In genomic region chr10:97411411-97411810, GRCh38 we compare ENCODE assay signal across 17 cellular contexts. TPM values are rescaled to one million over a fixed set of nuclear protein-coding genes. Genes with fewer than 3 reads are reported as not detected.
DNase-seq lines count a peak whose midpoint lies in the region; ATAC-seq and TF ChIP-seq lines count a peak whose summit lies in the region.
"Had no signal": no experiment of that assay in that cellular context is flagged by ENCODE, and none has a peak within 500 bp of the region (broad histone marks: within the 10 kb centered on the region; RNA-seq: fewer than 3 reads in every experiment).

No MANE protein-coding gene starts in this region.

- no peaks in the 10 kb centered on the region for H3K9me2 ChIP-seq in HCT116 (ENCODE audit: insufficient read depth)

- no peaks in the 10 kb centered on the region for H3K79me2 ChIP-seq in HCT116 (ENCODE audit: insufficient read depth, low read length)

- TF ChIP-seq RAD21 in HCT116 (IDR thresholded peaks at IDR 0.05; ENCODE audit: low read depth), result no peak

- no peak for ATAC-seq in HCT116
- ATAC-seq in left lung, result no peak
- no peak for ATAC-seq in GM21529 (IDR thresholded peaks at IDR 0.05; ENCODE audit: unreplicated experiment)
- ATAC-seq in GM18511 (IDR thresholded peaks at IDR 0.05; ENCODE audit: unreplicated experiment), result no peak
- ATAC-seq: PC-3; stimulated activated naive CD8-positive, alpha-beta T cell treated with anti-CD3 and anti-CD28 coated beads, Interleukin-15, amount 100 ng/mL, for 72 hours had no signal

- H3K4me1 ChIP-seq in HCT116 (ENCODE audit: control insufficient read depth in 1 of 2, insufficient read depth in 2 of 2, low read length in 2 of 2), result peaks cover 10 to 69% of the 10 kb centered on the region in 2 experiments; a peak in 3 of 4 replicates
- peaks cover 0 to 64% of the 10 kb centered on the region in 2 donors for H3K4me1 ChIP-seq in left lung

- RAD21 ChIA-PET in HCT116 (lab: Charles Lee; ENCODE audit: low non-redundant PET in 1 of 2, low total read pairs in 2 of 2, uncharacterized antibody in 2 of 2, unreplicated experiment in 2 of 2), result no interaction called here

- no peaks in the 10 kb centered on the region for H4K20me1 ChIP-seq in HCT116 (ENCODE audit: insufficient read depth)

- H3K27ac ChIP-seq in HCT116 (ENCODE audit: low read depth, low read length) (no peak overlapping the region), left lung (peak overlapping the region in 1 of 2 donors; percentile 28)

- H3K9ac ChIP-seq in HCT116 (ENCODE audit: low read length), result no peak overlapping the region

- H3K27me3 ChIP-seq in HCT116 (ENCODE audit: insufficient read depth, low read length), result no peaks in the 10 kb centered on the region
- no peaks in the 10 kb centered on the region for H3K27me3 ChIP-seq in left lung

- in situ Hi-C loops in ACHN (cut with HindIII; ENCODE audit: low pct_ligation_motif_present, low pct_unique_long_range_greater_than_20kb, low sequenced_read_pairs), result no loop called here

- no peak overlapping the region for H3K4me3 ChIP-seq in HCT116 (replicated peaks in 1 of 2; ENCODE audit: low read depth in 1 of 2, low read length in 2 of 2)
- no peak overlapping the region for H3K4me3 ChIP-seq in fibroblast of the aortic adventitia (ENCODE audit: low read depth, low read length)
- H3K4me3 ChIP-seq in left lung, result no peak overlapping the region

- H3K36me3 ChIP-seq in HCT116 (ENCODE audit: control insufficient read depth in 1 of 2, insufficient read depth in 2 of 2, low read length in 2 of 2), result no peaks in the 10 kb centered on the region
- no peaks in the 10 kb centered on the region for H3K36me3 ChIP-seq in left lung

- no peaks in the 10 kb centered on the region for H3K9me3 ChIP-seq in HCT116 (ENCODE audit: control insufficient read depth in 1 of 2, insufficient read depth in 1 of 2, low read depth in 1 of 2, low read length in 2 of 2)
- no peaks in the 10 kb centered on the region for H3K9me3 ChIP-seq in left lung

- TF ChIP-seq POLR2A in HCT116 (IDR thresholded peaks at IDR 0.05; ENCODE audit: borderline replicate concordance, extremely low read depth, insufficient read depth, insufficient read length), result no peak

- intact Hi-C loops in HCT116 (cut with micrococcal nuclease) (no loop called here), left lung (cut with DNase I) (no loop called here)

- DNase-seq in ACHN (peak; percentile 84), HCT116 (ENCODE audit: low read depth, low spot score) (no peak), SKM-1 (lab: John Stamatoyannopoulos, UW; ENCODE audit: unreplicated experiment) (peak; percentile 41), fibroblast of the aortic adventitia (ENCODE audit: low read depth) (peak; percentile 31), left lung (no peak), cerebellar cortex (ENCODE audit: low spot score) (no peak)
- DNase-seq: activated effector memory CD4-positive, alpha-beta T cell treated with anti-CD3 and anti-CD28 coated beads, Interleukin-2, amount 50 U/mL, for 16 hours; COR-L47; effector CD4-positive, alpha-beta T cell; foreskin fibroblast; naive B cell; NCI-H2081 treated with DMSO at 0.1 percent for 48 hours; NCI-H526; PC-3; stimulated activated naive CD8-positive, alpha-beta T cell treated with anti-CD3 and anti-CD28 coated beads, Interleukin-15, amount 100 ng/mL, for 72 hours had no signal

- H2AFZ ChIP-seq in HCT116 (ENCODE audit: low read depth, low read length, poor library complexity, severe bottlenecking), result no peak overlapping the region

- CTCF ChIA-PET in HCT116 (lab: Charles Lee), result interaction anchor here (1.2 kb wide), 1 partner anchor 10 kb away, joined by 4 read pairs; the partner anchor contains the start of gene RRP12

- H3K4me2 ChIP-seq in HCT116 (ENCODE audit: low read length), result peak overlapping the region; percentile 53

- POLR2A ChIA-PET in HCT116 (lab: Charles Lee), result interaction anchor here (1.1 kb wide), 1 partner anchor 11 kb away, joined by 3 read pairs; the partner anchor contains the start of gene RRP12

- no TSS peak for BruUV-seq in HCT116 (replicated peaks; lab: Mats Ljungman, UMichigan)

- TF ChIP-seq CTCF in HCT116 (IDR thresholded peaks at IDR 0.05 in 2 of 3, conservative IDR thresholded peaks at IDR 0.05 in 1 of 3; ENCODE audit: borderline replicate concordance in 1 of 3, insufficient read depth in 1 of 3, low read depth in 2 of 3, low read length in 2 of 3), result no peak
- no peak for TF ChIP-seq CTCF in fibroblast of the aortic adventitia (IDR thresholded peaks at IDR 0.05; ENCODE audit: insufficient read depth, low read length)
- no peak for TF ChIP-seq CTCF in left lung (IDR thresholded peaks at IDR 0.05)

TF ChIP-seq in HCT116, 20 proteins besides CTCF, POLR2A, EP300 and RAD21:
- TF ChIP-seq SRF (IDR thresholded peaks at IDR 0.05; ENCODE audit: low read depth) (no peak), EZH2 (IDR thresholded peaks at IDR 0.05) (no peak), YY1 (IDR thresholded peaks at IDR 0.05; ENCODE audit: extremely low read depth, insufficient replicate concordance, low read depth, low read length) (no peak), MAX (IDR thresholded peaks at IDR 0.05) (no peak), ELF1 (IDR thresholded peaks at IDR 0.05; ENCODE audit: borderline replicate concordance, low read depth) (no peak), SIN3A (IDR thresholded peaks at IDR 0.05; ENCODE audit: low read depth) (no peak)

RNA-seq across cellular contexts. Expression of gene RRP12, which starts 10.3 kb away (rescaled TPM):
- total RNA-seq in HCT116 (2021; ENCODE audit: unreplicated experiment) (67.0 TPM), fibroblast of the aortic adventitia (ENCODE audit: low replicate concordance) (13.0 and 15.9 TPM in 2 replicates), left lung (10 to 100 TPM; 21.2 to 40.4 TPM)
- polyA plus RNA-seq in HCT116 (2012), result 44.4 and 47.7 TPM in 2 replicates

RNA-seq across cellular contexts. Expression of gene PGAM1, which starts 14.6 kb away (rescaled TPM):
- 497 TPM for total RNA-seq in HCT116 (2021; ENCODE audit: unreplicated experiment)
- polyA plus RNA-seq in HCT116 (2012), result 584 and 661 TPM in 2 replicates
- total RNA-seq in fibroblast of the aortic adventitia (ENCODE audit: low replicate concordance), result 107 and 362 TPM in 2 replicates
- 100 to 1,000 TPM; 209 to 236 TPM for total RNA-seq in left lung

RNA-seq across cellular contexts. Expression of gene EXOSC1, which starts 34.4 kb away (rescaled TPM):
- 38.9 TPM for total RNA-seq in HCT116 (2021; ENCODE audit: unreplicated experiment)
- polyA plus RNA-seq in HCT116 (2012), result 44.7 and 53.0 TPM in 2 replicates
- total RNA-seq in fibroblast of the aortic adventitia (ENCODE audit: low replicate concordance), result 29.8 and 50.3 TPM in 2 replicates
- total RNA-seq in left lung, result 10 to 100 TPM; 27.2 to 30.4 TPM

RNA-seq across cellular contexts. Expression of gene ZDHHC16, which starts 34.6 kb away (rescaled TPM):
- total RNA-seq in HCT116 (2021; ENCODE audit: unreplicated experiment), result 34.0 TPM
- polyA plus RNA-seq in HCT116 (2012), result 23.9 and 32.2 TPM in 2 replicates
- total RNA-seq in fibroblast of the aortic adventitia (ENCODE audit: low replicate concordance), result 24.9 and 45.5 TPM in 2 replicates
- 10 to 100 TPM; 61.5 to 65.2 TPM for total RNA-seq in left lung

Comparison
In these comparisons a context has a peak if more than half of its experiments do, and no peak if none do; other contexts are left out.
1. DNase-seq: peak in ACHN (single experiment), SKM-1 (single experiment) and fibroblast of the aortic adventitia (single experiment); none in HCT116 (single experiment), left lung (0 of 2) and cerebellar cortex (single experiment).